In genomic region chr15:57529748-57530147, GRCh38 we compare ENCODE assay signal across 28 cellular contexts.
DNase-seq lines count a peak whose midpoint lies in the region; ATAC-seq, FAIRE-seq and TF ChIP-seq lines count a peak whose summit lies in the region.
"Had no signal": no experiment of that assay in that cellular context is flagged by ENCODE, and none has a peak within 500 bp of the region (broad histone marks: within the 10 kb centered on the region; RNA-seq: fewer than 3 reads in every experiment).

No MANE protein-coding gene starts in this region.

- no peak overlapping the region for H3K27ac ChIP-seq in endothelial cell of umbilical vein (ENCODE audit: insufficient read depth, low read depth, low read length)
- peak overlapping the region; percentile 68 to 85 for H3K27ac ChIP-seq in prostate gland
- H3K27ac ChIP-seq: BLaER1 treated with 17β-estradiol and CSF1 and Interleukin-3, amounts not matched to agents 10 nM and 100 nM; GM23248; PC-9; SJCRH30 had no signal

- peaks cover 0 to 2% of the 10 kb centered on the region in 2 experiments for H3K36me3 ChIP-seq in endothelial cell of umbilical vein (ENCODE audit: control insufficient read depth in 2 of 2, extremely low read depth in 1 of 2, insufficient read depth in 2 of 2, low read length in 2 of 2)
- no peaks in the 10 kb centered on the region for H3K36me3 ChIP-seq in prostate gland
- H3K36me3 ChIP-seq: BLaER1 treated with 17β-estradiol and CSF1 and Interleukin-3, amounts not matched to agents 10 nM and 100 nM; SJCRH30 had no signal

- WGBS in prostate gland: 10% methylated on average over 2 of the region's 2 CpGs

- no peaks in the 10 kb centered on the region for H4K20me1 ChIP-seq in endothelial cell of umbilical vein (replicated peaks; ENCODE audit: control insufficient read depth, extremely low read depth, insufficient read depth, low read length)
- H4K20me1 ChIP-seq: BLaER1 treated with 17β-estradiol and CSF1 and Interleukin-3, amounts not matched to agents 10 nM and 100 nM had no signal

- FAIRE-seq in endothelial cell of umbilical vein (lab: Jason Lieb, UNC): no peak
- FAIRE-seq: HTR-8/SVneo, K562 had no signal

- TF ChIP-seq CTCF in endothelial cell of umbilical vein (IDR thresholded peaks at IDR 0.05; ENCODE audit: extremely low read depth in 1 of 2, insufficient read depth in 1 of 2, low read depth in 1 of 2, low read length in 2 of 2) (no peak), prostate gland (IDR thresholded peaks at IDR 0.05) (no peak)

- peaks cover 40% of the 10 kb centered on the region for H3K4me1 ChIP-seq in endothelial cell of umbilical vein (ENCODE audit: control insufficient read depth, extremely low read depth, insufficient read depth, low read length)
- H3K4me1 ChIP-seq in prostate gland (replicated peaks): peaks cover 29% of the 10 kb centered on the region

- H3K9me1 ChIP-seq in endothelial cell of umbilical vein (replicated peaks; ENCODE audit: control insufficient read depth, extremely low read depth, insufficient read depth, low read length): no peaks in the 10 kb centered on the region

- H3K9me3 ChIP-seq in endothelial cell of umbilical vein (replicated peaks; ENCODE audit: control insufficient read depth, insufficient read depth, low read length) (no peaks in the 10 kb centered on the region), prostate gland (no peaks in the 10 kb centered on the region)
- H3K9me3 ChIP-seq: BLaER1 treated with 17β-estradiol and CSF1 and Interleukin-3, amounts not matched to agents 10 nM and 100 nM; SJCRH30 had no signal

- H3K4me3 ChIP-seq in endothelial cell of umbilical vein (replicated peaks in 1 of 3; ENCODE audit: insufficient read depth in 1 of 3, low read depth in 1 of 3, low read length in 3 of 3) (no peak overlapping the region), prostate gland (no peak overlapping the region)
- H3K4me3 ChIP-seq: BLaER1 treated with 17β-estradiol and CSF1 and Interleukin-3, amounts not matched to agents 10 nM and 100 nM; GM23248; K562; PC-9; SJCRH30 had no signal

- DNase-seq in ELF-1 (ENCODE audit: low read depth, low spot score) (peak; percentile 35), NCI-H82 treated with DMSO at 0.1 percent for 48 hours (lab: John Stamatoyannopoulos, UW; ENCODE audit: unreplicated experiment) (peak; percentile 86), endothelial cell of umbilical vein (ENCODE audit: low read depth, low spot score) (no peak), prostate gland (ENCODE audit: low spot score) (no peak), ecto neural progenitor cell (ENCODE audit: low spot score) (no peak), NCI-H748 (lab: John Stamatoyannopoulos, UW; ENCODE audit: unreplicated experiment) (no peak)
- DNase-seq: CD8-positive, alpha-beta T cell; DMS 273 treated with DMSO at 0.1 percent for 48 hours; EL; GF-D8; GM23248; H9; HFFc6; Kasumi-1; MV-4-11; NCI-H1105; NCI-H146; NCI-H1930; NCI-H2107; NCI-H774; PC-9; SJCRH30 had no signal

- H3K79me2 ChIP-seq in endothelial cell of umbilical vein (ENCODE audit: control insufficient read depth, insufficient read depth, low read length): no peaks in the 10 kb centered on the region

- no peak for ATAC-seq in GM19328 (IDR thresholded peaks at IDR 0.05; ENCODE audit: unreplicated experiment)
- ATAC-seq: CD8-positive, alpha-beta T cell; K562; Right ventricle myocardium inferior; SK-N-SH treated with all-trans-retinoic acid at 6 μM for 48 hours had no signal

- no peak overlapping the region for H3K9ac ChIP-seq in endothelial cell of umbilical vein (replicated peaks; ENCODE audit: extremely low read depth, insufficient read depth, low read length)
- H3K9ac ChIP-seq: BLaER1 treated with 17β-estradiol and CSF1 and Interleukin-3, amounts not matched to agents 10 nM and 100 nM; GM23248 had no signal

- peak overlapping the region; percentile 21 for H3K4me2 ChIP-seq in endothelial cell of umbilical vein (ENCODE audit: insufficient read depth, low read length)
- H3K4me2 ChIP-seq: BLaER1 treated with 17β-estradiol and CSF1 and Interleukin-3, amounts not matched to agents 10 nM and 100 nM; PC-9 had no signal

- intact Hi-C loops in endothelial cell of umbilical vein (cut with micrococcal nuclease) (loop anchor here (5.0 kb wide), 1 partner anchor 52 kb away; no protein-coding TSS in a partner anchor), prostate gland (cut with DNase I) (loop anchor here (2.0 to 10.0 kb wide), 3 partner anchors 67 to 189 kb away; partner anchors contain the start of gene CGNL1)

- no peaks in the 10 kb centered on the region for H3K27me3 ChIP-seq in endothelial cell of umbilical vein (ENCODE audit: control insufficient read depth in 2 of 2, insufficient read depth in 2 of 2, low read length in 2 of 2)
- H3K27me3 ChIP-seq in prostate gland (replicated peaks; ENCODE audit: insufficient read depth): no peaks in the 10 kb centered on the region
- H3K27me3 ChIP-seq: BLaER1 treated with 17β-estradiol and CSF1 and Interleukin-3, amounts not matched to agents 10 nM and 100 nM; SJCRH30 had no signal

- dilution Hi-C loops in endothelial cell of umbilical vein (cut with MboI; ENCODE audit: extremely low pct_ligation_motif_present, low sequenced_read_pairs): loop anchor here (25.0 kb wide), 1 partner anchor 192 kb away; no protein-coding TSS in a partner anchor

- CTCF ChIA-PET in endothelial cell of umbilical vein (lab: Charles Lee): interaction anchor here (0.8 to 6.5 kb wide), 19 partner anchors 9 to 1039 kb away, joined by 3 to 680 read pairs (median 5); partner anchors contain the start of gene CGNL1

- POLR2A ChIA-PET in endothelial cell of umbilical vein (lab: Charles Lee): no interaction called here

- no peak for TF ChIP-seq POLR2A in endothelial cell of umbilical vein (IDR thresholded peaks at IDR 0.05; ENCODE audit: low read depth, low read length)
- no peak for TF ChIP-seq POLR2A in prostate gland (IDR thresholded peaks at IDR 0.05)

- no TSS peak for BruUV-seq in endothelial cell of umbilical vein (replicated peaks; lab: Mats Ljungman, UMichigan)

- peak overlapping the region; percentile 37 for H2AFZ ChIP-seq in endothelial cell of umbilical vein (ENCODE audit: low read depth, low read length)
- H2AFZ ChIP-seq: GM23248, PC-9 had no signal

TF ChIP-seq in endothelial cell of umbilical vein, 7 proteins besides CTCF, POLR2A, EP300 and RAD21:
- TF ChIP-seq EZH2 (IDR thresholded peaks at IDR 0.05; ENCODE audit: borderline replicate concordance, low read depth, low read length, severe bottlenecking) (no peak), POLR2AphosphoS5 (IDR thresholded peaks at IDR 0.05; ENCODE audit: insufficient read depth, low read depth, low read length) (no peak), JUN (IDR thresholded peaks at IDR 0.05; ENCODE audit: borderline replicate concordance, insufficient read depth, insufficient read length, low read depth) (no peak), MYC (IDR thresholded peaks at IDR 0.05; ENCODE audit: low read depth, low read length) (no peak), FOS (IDR thresholded peaks at IDR 0.05; ENCODE audit: borderline replicate concordance, insufficient read depth, low read length) (no peak), GATA2 (IDR thresholded peaks at IDR 0.05; ENCODE audit: insufficient read depth, insufficient read length, low read depth, low read length) (no peak), MAX (IDR thresholded peaks at IDR 0.05; ENCODE audit: insufficient read depth, insufficient read length) (no peak)

Comparison
In these comparisons a context has a peak if more than half of its experiments do, and no peak if none do; other contexts are left out.
1. DNase-seq: peak in ELF-1 (single experiment) and NCI-H82 treated with DMSO at 0.1 percent for 48 hours (single experiment); none in endothelial cell of umbilical vein (single experiment), prostate gland (single experiment), ecto neural progenitor cell (single experiment) and NCI-H748 (single experiment).